Comparison of ENCODE assay signal across 1 cellular context in genomic region chr4:152044341-152044740, GRCh38.
TF ChIP-seq lines count a peak whose summit lies in the region.

No MANE protein-coding gene starts in this region.

TF ChIP-seq in GM23338, 12 proteins besides CTCF, POLR2A, EP300 and RAD21 (continued from another document):
- TF ChIP-seq REST (IDR thresholded peaks at IDR 0.05; ENCODE audit: unreplicated experiment), result no peak
- TF ChIP-seq POLR2AphosphoS5 (IDR thresholded peaks at IDR 0.05; ENCODE audit: low read depth), result no peak
- no peak for TF ChIP-seq ZNF331 (CRISPR knock-in tag; IDR thresholded peaks at IDR 0.05; ENCODE audit: low read depth)
- TF ChIP-seq ETS1 (IDR thresholded peaks at IDR 0.05), result no peak
- no peak for TF ChIP-seq JUNB (IDR thresholded peaks at IDR 0.05; ENCODE audit: unreplicated experiment)
- no peak for TF ChIP-seq EZH2 (IDR thresholded peaks at IDR 0.05; ENCODE audit: low read depth, unreplicated experiment)
- TF ChIP-seq NANOG (IDR thresholded peaks at IDR 0.05; ENCODE audit: borderline replicate concordance), result no peak
- TF ChIP-seq EZH2phosphoT487 (IDR thresholded peaks at IDR 0.05; ENCODE audit: unreplicated experiment), result no peak
- TF ChIP-seq STAT1 (IDR thresholded peaks at IDR 0.05; ENCODE audit: unreplicated experiment), result no peak
